Comparison of ENCODE assay signal across 8 cellular contexts in the genomic region with DNA sequence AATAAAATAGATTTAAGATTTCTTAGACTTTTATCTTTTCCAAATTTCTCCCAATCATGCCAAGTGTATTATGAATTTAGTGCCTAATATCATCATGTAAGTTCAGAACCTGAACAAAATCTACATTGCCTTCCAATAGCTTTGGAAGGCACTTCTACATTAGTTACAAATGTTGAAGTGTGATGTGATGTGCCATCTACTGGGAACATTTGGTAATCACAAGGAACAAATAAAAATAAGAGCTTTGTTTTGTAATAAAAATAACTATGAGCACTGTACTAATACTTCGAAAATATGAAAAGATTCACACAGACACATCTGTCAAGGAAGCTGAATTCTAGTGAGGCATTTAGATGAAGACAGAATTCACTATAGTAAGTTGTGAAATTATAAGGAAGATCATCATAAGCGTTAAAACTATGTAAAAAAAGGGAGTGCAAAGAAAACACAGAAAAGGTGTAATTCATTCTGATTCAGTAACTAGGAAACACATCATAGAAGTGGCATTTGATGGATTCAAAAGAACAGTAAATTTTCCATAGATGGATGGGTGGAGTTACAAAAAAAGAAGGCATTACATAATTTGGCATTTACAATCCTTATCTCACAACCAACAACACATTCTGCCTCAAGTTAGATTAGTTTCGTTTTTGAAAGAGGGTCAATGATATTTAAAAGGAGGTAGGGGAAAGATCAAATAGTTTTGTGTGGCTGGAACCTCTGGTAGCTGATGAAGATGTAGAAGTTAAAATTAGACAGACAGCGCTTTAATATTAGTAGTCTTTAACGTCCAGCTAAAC.
DNase-seq lines count a peak whose midpoint lies in the region; ATAC-seq and TF ChIP-seq lines count a peak whose summit lies in the region.

No MANE protein-coding gene starts in this region.

- no peak overlapping the region for H3K27ac Mint-ChIP-seq in brain
- H3K27ac Mint-ChIP-seq in activated naive CD4-positive, alpha-beta T cell treated with anti-CD3 and anti-CD28 coated beads for 36 hours = no peak overlapping the region

- WGBS in liver = 40% methylated on average over 5 of the region's 5 CpGs

- intact Hi-C loops in activated naive CD4-positive, alpha-beta T cell treated with anti-CD3 and anti-CD28 coated beads for 36 hours (cut with micrococcal nuclease) = loop anchor here (1.0 to 5.0 kb wide), 2 partner anchors 42 to 603 kb away; no protein-coding TSS in a partner anchor

- peaks cover 0 to 7% (median 0%) of the 10 kb centered on the region in 5 experiments for H3K9me3 Mint-ChIP-seq in brain
- H3K9me3 Mint-ChIP-seq in activated naive CD4-positive, alpha-beta T cell treated with anti-CD3 and anti-CD28 coated beads for 36 hours = peaks cover 2% of the 10 kb centered on the region

- H3K27ac ChIP-seq in AG04450 (ENCODE audit: low read depth, low read length) = no peak overlapping the region
- peak overlapping the region; percentile 31 to 54 for H3K27ac ChIP-seq in liver (ENCODE audit: low read depth in 1 of 2, low read length in 2 of 2)

- H3K9me3 ChIP-seq in AG04450 (ENCODE audit: control insufficient read depth, insufficient read depth, low read length) (no peaks in the 10 kb centered on the region), liver (ENCODE audit: control insufficient read depth in 4 of 4, low read length in 3 of 4) (no peaks in the 10 kb centered on the region)

- H3K9ac ChIP-seq in liver (ENCODE audit: low read depth in 1 of 2, low read length in 2 of 2) = peak overlapping the region in 1 of 2 donors; percentile 78

- TF ChIP-seq CTCF in AG04450 (IDR thresholded peaks at IDR 0.05; ENCODE audit: low read depth, low read length) (peak; percentile 50), brain (conservative IDR thresholded peaks at IDR 0.05) (peak; percentile 38 to 65), liver (IDR thresholded peaks at IDR 0.05; ENCODE audit: low read depth, low read length, missing input control) (peak; percentile 49)

- peaks cover 0 to 5% (median 0%) of the 10 kb centered on the region in 4 donors for H3K4me1 ChIP-seq in liver (ENCODE audit: control insufficient read depth in 4 of 4, insufficient read depth in 4 of 4, low read length in 3 of 4)

- H3K27me3 ChIP-seq in AG04450 (ENCODE audit: control insufficient read depth, insufficient read depth, low read length) (no peaks in the 10 kb centered on the region), liver (ENCODE audit: control insufficient read depth in 4 of 4, insufficient read depth in 4 of 4, low read length in 3 of 4) (no peaks in the 10 kb centered on the region)

- CTCF ChIA-PET in AG04450 (lab: Charles Lee) = interaction anchor here (0.6 to 3.6 kb wide), 36 partner anchors 9 to 852 kb away, joined by 3 to 25 read pairs (median 4); no protein-coding TSS in a partner anchor
- CTCF ChIA-PET in activated naive CD4-positive, alpha-beta T cell treated with anti-CD3 and anti-CD28 coated beads for 36 hours (lab: Charles Lee) = interaction anchor here (1.1 to 1.3 kb wide), 2 partner anchors 9 to 53 kb away, joined by 4 read pairs; no protein-coding TSS in a partner anchor

- peak; percentile 39 for ATAC-seq in GM18858 (IDR thresholded peaks at IDR 0.05; ENCODE audit: unreplicated experiment)
- ATAC-seq in HG02852 (IDR thresholded peaks at IDR 0.05; ENCODE audit: unreplicated experiment) = no peak

- peaks cover 34% of the 10 kb centered on the region for H3K36me3 Mint-ChIP-seq in brain
- H3K36me3 Mint-ChIP-seq in activated naive CD4-positive, alpha-beta T cell treated with anti-CD3 and anti-CD28 coated beads for 36 hours (ENCODE audit: low read depth) = peaks cover 27% of the 10 kb centered on the region

- H3K4me3 Mint-ChIP-seq in brain = no peak overlapping the region
- no peak overlapping the region for H3K4me3 Mint-ChIP-seq in activated naive CD4-positive, alpha-beta T cell treated with anti-CD3 and anti-CD28 coated beads for 36 hours

- peaks cover 0 to 2% (median under 1%) of the 10 kb centered on the region in 4 donors for H3K36me3 ChIP-seq in liver (ENCODE audit: control insufficient read depth in 4 of 4, insufficient read depth in 3 of 4, low read depth in 1 of 4, low read length in 3 of 4)

- H3K4me1 Mint-ChIP-seq in brain = peaks cover 19% of the 10 kb centered on the region
- H3K4me1 Mint-ChIP-seq in activated naive CD4-positive, alpha-beta T cell treated with anti-CD3 and anti-CD28 coated beads for 36 hours (ENCODE audit: low read depth) = peaks cover 23% of the 10 kb centered on the region

- H3K27me3 Mint-ChIP-seq in brain = no peaks in the 10 kb centered on the region
- no peaks in the 10 kb centered on the region for H3K27me3 Mint-ChIP-seq in activated naive CD4-positive, alpha-beta T cell treated with anti-CD3 and anti-CD28 coated beads for 36 hours (ENCODE audit: low read depth)

- DNase-seq in AG04450 (ENCODE audit: low read depth, low spot score) (no peak), M059J (ENCODE audit: low read depth) (peak; percentile 42), NCI-H1048 (lab: John Stamatoyannopoulos, UW) (no peak)
- DNase-seq in activated naive CD4-positive, alpha-beta T cell treated with anti-CD3 and anti-CD28 coated beads for 36 hours = no peak

- H3K4me3 ChIP-seq in AG04450 (ENCODE audit: low read depth, low read length) = no peak overlapping the region
- peak overlapping the region; percentile 14 to 77 (median 75) for H3K4me3 ChIP-seq in liver (ENCODE audit: low read depth in 1 of 3, low read length in 3 of 3)

- TF ChIP-seq RAD21 in liver (IDR thresholded peaks at IDR 0.05) = peak; percentile 69 to 79

- POLR2A ChIA-PET in AG04450 (lab: Yijun Ruan, JAX) = interaction anchor here (0.6 kb wide), 1 partner anchor 11 kb away, joined by 3 read pairs; no protein-coding TSS in a partner anchor

TF ChIP-seq in liver, 16 proteins besides CTCF, POLR2A, EP300 and RAD21:
- TF ChIP-seq EGR1 (IDR thresholded peaks at IDR 0.05; ENCODE audit: low read depth in 2 of 2) (no peak), SP1 (IDR thresholded peaks at IDR 0.05) (no peak), HNF4A (conservative IDR thresholded peaks at IDR 0.05) (no peak), HNF4G (IDR thresholded peaks at IDR 0.05) (no peak), TAF1 (conservative IDR thresholded peaks at IDR 0.05) (no peak), FOXA1 (IDR thresholded peaks at IDR 0.05) (no peak), GABPA (IDR thresholded peaks at IDR 0.05 in 1 of 2, conservative IDR thresholded peaks at IDR 0.05 in 1 of 2) (no peak), RXRA (IDR thresholded peaks at IDR 0.05) (no peak), NR2F2 (IDR thresholded peaks at IDR 0.05) (no peak), JUND (IDR thresholded peaks at IDR 0.05) (no peak), FOXA2 (IDR thresholded peaks at IDR 0.05) (no peak), YY1 (IDR thresholded peaks at IDR 0.05) (no peak)
- TF ChIP-seq, protein P1, sequence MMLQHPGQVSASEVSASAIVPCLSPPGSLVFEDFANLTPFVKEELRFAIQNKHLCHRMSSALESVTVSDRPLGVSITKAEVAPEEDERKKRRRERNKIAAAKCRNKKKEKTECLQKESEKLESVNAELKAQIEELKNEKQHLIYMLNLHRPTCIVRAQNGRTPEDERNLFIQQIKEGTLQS (IDR thresholded peaks at IDR 0.05) = no peak
- TF ChIP-seq, protein P2, sequence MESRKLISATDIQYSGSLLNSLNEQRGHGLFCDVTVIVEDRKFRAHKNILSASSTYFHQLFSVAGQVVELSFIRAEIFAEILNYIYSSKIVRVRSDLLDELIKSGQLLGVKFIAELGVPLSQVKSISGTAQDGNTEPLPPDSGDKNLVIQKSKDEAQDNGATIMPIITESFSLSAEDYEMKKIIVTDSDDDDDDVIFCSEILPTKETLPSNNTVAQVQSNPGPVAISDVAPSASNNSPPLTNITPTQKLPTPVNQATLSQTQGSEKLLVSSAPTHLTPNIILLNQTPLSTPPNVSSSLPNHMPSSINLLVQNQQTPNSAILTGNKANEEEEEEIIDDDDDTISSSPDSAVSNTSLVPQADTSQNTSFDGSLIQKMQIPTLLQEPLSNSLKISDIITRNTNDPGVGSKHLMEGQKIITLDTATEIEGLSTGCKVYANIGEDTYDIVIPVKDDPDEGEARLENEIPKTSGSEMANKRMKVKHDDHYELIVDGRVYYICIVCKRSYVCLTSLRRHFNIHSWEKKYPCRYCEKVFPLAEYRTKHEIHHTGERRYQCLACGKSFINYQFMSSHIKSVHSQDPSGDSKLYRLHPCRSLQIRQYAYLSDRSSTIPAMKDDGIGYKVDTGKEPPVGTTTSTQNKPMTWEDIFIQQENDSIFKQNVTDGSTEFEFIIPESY (IDR thresholded peaks at IDR 0.05) = no peak
- TF ChIP-seq, protein P3, sequence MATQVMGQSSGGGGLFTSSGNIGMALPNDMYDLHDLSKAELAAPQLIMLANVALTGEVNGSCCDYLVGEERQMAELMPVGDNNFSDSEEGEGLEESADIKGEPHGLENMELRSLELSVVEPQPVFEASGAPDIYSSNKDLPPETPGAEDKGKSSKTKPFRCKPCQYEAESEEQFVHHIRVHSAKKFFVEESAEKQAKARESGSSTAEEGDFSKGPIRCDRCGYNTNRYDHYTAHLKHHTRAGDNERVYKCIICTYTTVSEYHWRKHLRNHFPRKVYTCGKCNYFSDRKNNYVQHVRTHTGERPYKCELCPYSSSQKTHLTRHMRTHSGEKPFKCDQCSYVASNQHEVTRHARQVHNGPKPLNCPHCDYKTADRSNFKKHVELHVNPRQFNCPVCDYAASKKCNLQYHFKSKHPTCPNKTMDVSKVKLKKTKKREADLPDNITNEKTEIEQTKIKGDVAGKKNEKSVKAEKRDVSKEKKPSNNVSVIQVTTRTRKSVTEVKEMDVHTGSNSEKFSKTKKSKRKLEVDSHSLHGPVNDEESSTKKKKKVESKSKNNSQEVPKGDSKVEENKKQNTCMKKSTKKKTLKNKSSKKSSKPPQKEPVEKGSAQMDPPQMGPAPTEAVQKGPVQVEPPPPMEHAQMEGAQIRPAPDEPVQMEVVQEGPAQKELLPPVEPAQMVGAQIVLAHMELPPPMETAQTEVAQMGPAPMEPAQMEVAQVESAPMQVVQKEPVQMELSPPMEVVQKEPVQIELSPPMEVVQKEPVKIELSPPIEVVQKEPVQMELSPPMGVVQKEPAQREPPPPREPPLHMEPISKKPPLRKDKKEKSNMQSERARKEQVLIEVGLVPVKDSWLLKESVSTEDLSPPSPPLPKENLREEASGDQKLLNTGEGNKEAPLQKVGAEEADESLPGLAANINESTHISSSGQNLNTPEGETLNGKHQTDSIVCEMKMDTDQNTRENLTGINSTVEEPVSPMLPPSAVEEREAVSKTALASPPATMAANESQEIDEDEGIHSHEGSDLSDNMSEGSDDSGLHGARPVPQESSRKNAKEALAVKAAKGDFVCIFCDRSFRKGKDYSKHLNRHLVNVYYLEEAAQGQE (IDR thresholded peaks at IDR 0.05) = no peak
- TF ChIP-seq, protein P4, sequence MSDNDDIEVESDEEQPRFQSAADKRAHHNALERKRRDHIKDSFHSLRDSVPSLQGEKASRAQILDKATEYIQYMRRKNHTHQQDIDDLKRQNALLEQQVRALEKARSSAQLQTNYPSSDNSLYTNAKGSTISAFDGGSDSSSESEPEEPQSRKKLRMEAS (IDR thresholded peaks at IDR 0.05) = no peak
